In genomic region chr9:14353222-14354056, GRCh38 we compare ENCODE assay signal across 1 cellular context.
A peak's percentile ranks its signal among the peaks of the same experiment; 100 is the strongest.
TF ChIP-seq lines count a peak whose summit lies in the region.

No MANE protein-coding gene starts in this region.

TF ChIP-seq in IMR-90, 13 proteins besides CTCF, POLR2A, EP300 and RAD21 (continued from another document):
- TF ChIP-seq USF2 (IDR thresholded peaks at IDR 0.05; ENCODE audit: low read depth, low read length) (no peak), BHLHE40 (IDR thresholded peaks at IDR 0.05; ENCODE audit: low read depth, low read length) (no peak), RCOR1 (IDR thresholded peaks at IDR 0.05; ENCODE audit: insufficient replicate concordance, low read length) (no peak), SMC3 (IDR thresholded peaks at IDR 0.05; ENCODE audit: low read depth, low read length) (peak; percentile 94)
